Comparison of ENCODE assay signal across 25 cellular contexts in the genomic region with DNA sequence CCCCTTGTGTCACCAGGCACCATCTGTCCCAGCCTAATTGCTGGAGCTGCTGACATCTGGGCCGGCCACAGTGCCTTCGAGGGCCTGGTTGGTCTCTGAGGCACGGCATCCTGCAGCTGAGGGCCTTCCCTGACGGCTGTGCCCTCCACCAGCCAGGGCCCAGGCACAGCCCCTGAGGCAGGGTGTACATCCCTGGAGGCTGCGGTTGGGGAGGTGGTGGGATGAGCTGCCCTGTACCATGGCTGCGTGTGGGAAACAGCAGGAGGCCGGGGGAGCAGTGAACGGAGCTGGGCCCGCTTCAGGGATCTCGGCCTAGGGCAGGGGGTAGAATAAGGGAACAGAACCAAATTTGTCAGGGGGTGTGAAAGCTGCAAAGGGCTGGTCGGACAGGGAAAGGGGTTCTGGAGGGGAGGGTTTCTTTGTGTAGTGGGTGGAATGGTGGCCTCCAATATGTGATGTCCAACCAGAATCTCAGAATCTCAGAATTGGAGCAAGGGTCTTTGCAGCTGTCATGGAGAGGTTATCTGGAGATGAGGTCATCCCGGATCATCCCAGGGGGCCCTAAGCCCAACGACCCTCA. TPM values are rescaled to one million over a fixed set of nuclear protein-coding genes. Genes with fewer than 3 reads are reported as not detected.
DNase-seq lines count a peak whose midpoint lies in the region; ATAC-seq, FAIRE-seq and TF ChIP-seq lines count a peak whose summit lies in the region.
"Had no signal": no experiment of that assay in that cellular context is flagged by ENCODE, and none has a peak within 500 bp of the region (broad histone marks: within the 10 kb centered on the region; RNA-seq: fewer than 3 reads in every experiment).

No MANE protein-coding gene starts in this region.

- WGBS in HepG2 (ENCODE audit: low lambda C conversion rate) = 69% methylated on average over 13 of the region's 13 CpGs
- 71% methylated on average over 4 of the region's 13 CpGs for WGBS in right lobe of liver (ENCODE audit: insufficient coverage, low coverage, low lambda C conversion rate, missing lambda C conversion rate)
- WGBS in neuronal stem cell (ENCODE audit: extremely low coverage in 2 of 2, insufficient read length in 2 of 2, insufficient replicate concordance in 1 of 2), 2 donors = no CpG with 5 or more reads among the region's 13 CpGs
- 96% methylated on average over 11 of the region's 13 CpGs for WGBS in mammary epithelial cell (ENCODE audit: low coverage, missing lambda C conversion rate)
- 87 to 88% methylated on average over 12 to 13 of the region's 13 CpGs for WGBS in thyroid gland, 2 donors

- ATAC-seq in HepG2 = no peak
- ATAC-seq in right lobe of liver = no peak

- H4K20me1 ChIP-seq in HepG2 (ENCODE audit: insufficient read depth, low read length) (no peaks in the 10 kb centered on the region), mammary epithelial cell (ENCODE audit: insufficient read depth, low read length) (no peaks in the 10 kb centered on the region)

- H2AK5ac ChIP-seq in neuronal stem cell (ENCODE audit: low read depth, low read length) = peak overlapping the region; percentile 93

- TF ChIP-seq CTCF in HepG2 (CRISPR knock-in tag; IDR thresholded peaks at IDR 0.05) = no peak
- TF ChIP-seq CTCF in right lobe of liver (IDR thresholded peaks at IDR 0.05) = no peak
- no peak for TF ChIP-seq CTCF in chondrocyte (IDR thresholded peaks at IDR 0.05)
- no peak for TF ChIP-seq CTCF in mammary epithelial cell (conservative IDR thresholded peaks at IDR 0.05 in 1 of 2, IDR thresholded peaks at IDR 0.05 in 1 of 2; ENCODE audit: extremely low read depth in 1 of 2, insufficient read depth in 1 of 2, low read depth in 1 of 2, low read length in 2 of 2)
- TF ChIP-seq CTCF in thyroid gland (IDR thresholded peaks at IDR 0.05) = no peak

- no peak for TF ChIP-seq RAD21 in HepG2 (CRISPR knock-in tag; IDR thresholded peaks at IDR 0.05)

- H3K4me2 ChIP-seq in HepG2 (ENCODE audit: low read depth, low read length) = no peak overlapping the region
- H3K4me2 ChIP-seq in neuronal stem cell (ENCODE audit: insufficient read depth, low read length, poor library complexity, severe bottlenecking) = no peak overlapping the region
- no peak overlapping the region for H3K4me2 ChIP-seq in mammary epithelial cell (ENCODE audit: insufficient read depth, low read depth, low read length)

- CTCF ChIA-PET in HepG2 (lab: Yijun Ruan, JAX; ENCODE audit: low intra/inter-chr PET ratio, low total read pairs) = no interaction called here
- CTCF ChIA-PET in mammary epithelial cell (lab: Charles Lee; ENCODE audit: low non-redundant PET) = interaction anchor here (0.6 kb wide), 1 partner anchor 10 kb away, joined by 3 read pairs; a partner anchor contains a TSS

- H3K4me3 Mint-ChIP-seq in chondrocyte (ENCODE audit: unreplicated experiment) = no peak overlapping the region
- H3K4me3 Mint-ChIP-seq: CD4-positive, alpha-beta T cell had no signal

- no peak for FAIRE-seq in HepG2 (lab: Jason Lieb, UNC)
- FAIRE-seq: GM12891, H54, HTR-8/SVneo had no signal

- H3K9ac ChIP-seq in HepG2 (ENCODE audit: insufficient read depth, low read depth, low read length) (no peak overlapping the region), neuronal stem cell (ENCODE audit: low read depth, low read length, poor library complexity) (peak overlapping the region; percentile 39), mammary epithelial cell (ENCODE audit: insufficient read depth, low read length) (no peak overlapping the region)

- no peak for DNase-seq in HepG2 (ENCODE audit: low spot score)
- DNase-seq in right lobe of liver = no peak
- DNase-seq in chondrocyte (ENCODE audit: low spot score) = peak; percentile 79
- no peak for DNase-seq in neuronal stem cell (ENCODE audit: low spot score)
- no peak for DNase-seq in NCI-H1417 treated with DMSO at 0.1 percent for 48 hours (lab: John Stamatoyannopoulos, UW)
- no peak for DNase-seq in mammary epithelial cell
- DNase-seq in thyroid gland = no peak
- DNase-seq: CD4-positive, alpha-beta T cell; COR-L47; DMS53; GDM1; KBM-7; MV-4-11; NCI-H1105; NCI-H146; NCI-H1930; NCI-H2107; NCI-H446 treated with DMSO at 0.1 percent for 48 hours; NCI-H69; RPMI8226; SIG-M5 had no signal

- H2BK12ac ChIP-seq in neuronal stem cell (ENCODE audit: low read length) = peak overlapping the region; percentile 75

- H3K4me1 ChIP-seq in HepG2 (ENCODE audit: insufficient read depth, low read length) (peaks cover 76% of the 10 kb centered on the region), right lobe of liver (peaks cover 0 to 29% (median 9%) of the 10 kb centered on the region in 4 donors), neuronal stem cell (ENCODE audit: control insufficient read depth in 2 of 2, insufficient read depth in 1 of 2, low read depth in 1 of 2, low read length in 2 of 2) (peaks cover 15 to 18% of the 10 kb centered on the region in 2 donors), mammary epithelial cell (ENCODE audit: insufficient read depth, low read length) (peaks cover 34% of the 10 kb centered on the region), thyroid gland (peaks cover 14 to 20% of the 10 kb centered on the region in 2 donors)

- peak overlapping the region; percentile 10 for H2BK5ac ChIP-seq in neuronal stem cell (ENCODE audit: low read length)

- no peak for TF ChIP-seq EP300 in HepG2 (IDR thresholded peaks at IDR 0.05; ENCODE audit: low read depth in 2 of 2, low read length in 2 of 2)
- TF ChIP-seq EP300 in HepG2 (CRISPR knock-in tag; IDR thresholded peaks at IDR 0.05; ENCODE audit: borderline replicate concordance) = no peak

- H3K9me3 ChIP-seq in HepG2 (ENCODE audit: low read length) = no peaks in the 10 kb centered on the region
- no peaks in the 10 kb centered on the region for H3K9me3 ChIP-seq in right lobe of liver
- H3K9me3 ChIP-seq in neuronal stem cell (replicated peaks in 1 of 2; ENCODE audit: control insufficient read depth in 2 of 2, insufficient read depth in 1 of 2, low read depth in 1 of 2, low read length in 2 of 2) = peaks cover 0 to 4% of the 10 kb centered on the region in 2 donors
- H3K9me3 ChIP-seq in mammary epithelial cell (replicated peaks; ENCODE audit: insufficient read depth, low read length) = no peaks in the 10 kb centered on the region
- no peaks in the 10 kb centered on the region for H3K9me3 ChIP-seq in thyroid gland

- H3K4me3 ChIP-seq in HepG2 (replicated peaks in 1 of 3; ENCODE audit: insufficient read depth in 1 of 3, low read depth in 2 of 3, low read length in 3 of 3) (no peak overlapping the region), right lobe of liver (no peak overlapping the region), neuronal stem cell (ENCODE audit: low read length in 2 of 2) (no peak overlapping the region), mammary epithelial cell (replicated peaks in 1 of 3; ENCODE audit: insufficient read depth in 1 of 3, low read depth in 2 of 3, low read length in 3 of 3) (no peak overlapping the region), thyroid gland (replicated peaks in 1 of 3) (no peak overlapping the region)
- H3K4me3 ChIP-seq: SK-N-MC had no signal

- H2BK120ac ChIP-seq in neuronal stem cell (ENCODE audit: low read depth, low read length) = no peak overlapping the region

- H3K4me1 Mint-ChIP-seq in chondrocyte (ENCODE audit: low read depth) = peaks cover 9% of the 10 kb centered on the region

- no peak overlapping the region for H4K8ac ChIP-seq in neuronal stem cell (ENCODE audit: low read depth, low read length)

- H3K27me3 Mint-ChIP-seq in chondrocyte (ENCODE audit: low read depth) = no peaks in the 10 kb centered on the region

- no peak for TF ChIP-seq POLR2A in HepG2 (IDR thresholded peaks at IDR 0.05; ENCODE audit: insufficient read depth in 1 of 2, low read depth in 2 of 2, low read length in 2 of 2)
- no peak for TF ChIP-seq POLR2A in right lobe of liver (IDR thresholded peaks at IDR 0.05)
- no peak for TF ChIP-seq POLR2A in thyroid gland (IDR thresholded peaks at IDR 0.05)

- H3K18ac ChIP-seq in neuronal stem cell (ENCODE audit: low read length) = peak overlapping the region; percentile 70

- H4K91ac ChIP-seq in neuronal stem cell (ENCODE audit: low read depth, low read length, poor library complexity) = no peak overlapping the region

- intact Hi-C loops in HepG2 (cut with micrococcal nuclease; ENCODE audit: unreplicated experiment) (loop anchor here (5.0 kb wide), 1 partner anchor 82 kb away; no protein-coding TSS in a partner anchor), right lobe of liver (cut with DNase I) (no loop called here), mammary epithelial cell (cut with micrococcal nuclease) (no loop called here), thyroid gland (cut with DNase I) (no loop called here)

- no peak overlapping the region for H3K23ac ChIP-seq in neuronal stem cell (ENCODE audit: low read depth, low read length, poor library complexity)

- H3K9me3 Mint-ChIP-seq in chondrocyte (ENCODE audit: low read depth) = no peaks in the 10 kb centered on the region
- H3K9me3 Mint-ChIP-seq: CD4-positive, alpha-beta T cell had no signal

- no peak overlapping the region for H3K27ac ChIP-seq in HepG2 (ENCODE audit: extremely low read length, insufficient read depth, low read length)
- no peak overlapping the region for H3K27ac ChIP-seq in right lobe of liver
- no peak overlapping the region for H3K27ac ChIP-seq in neuronal stem cell (replicated peaks; ENCODE audit: low read length)
- no peak overlapping the region for H3K27ac ChIP-seq in mammary epithelial cell (ENCODE audit: insufficient read depth, low read depth, low read length)
- no peak overlapping the region for H3K27ac ChIP-seq in thyroid gland
- H3K27ac ChIP-seq: SK-N-MC had no signal

- dilution Hi-C loops in mammary epithelial cell (cut with HindIII; ENCODE audit: low sequenced_read_pairs) = no loop called here

- POLR2A ChIA-PET in HepG2 (lab: Yijun Ruan, JAX) = interaction anchor here (1.7 kb wide), 1 partner anchor 10 kb away, joined by 6 read pairs; a partner anchor contains a TSS

- H3K36me3 ChIP-seq in HepG2 (replicated peaks in 1 of 2; ENCODE audit: control insufficient read depth in 1 of 2, insufficient read depth in 2 of 2, low read length in 2 of 2) (no peaks in the 10 kb centered on the region), right lobe of liver (no peaks in the 10 kb centered on the region), neuronal stem cell (replicated peaks in 1 of 2; ENCODE audit: control insufficient read depth in 2 of 2, insufficient read depth in 2 of 2, low read length in 2 of 2) (peaks cover 0 to 3% of the 10 kb centered on the region in 2 donors), mammary epithelial cell (ENCODE audit: insufficient read depth, low read length) (no peaks in the 10 kb centered on the region), thyroid gland (no peaks in the 10 kb centered on the region)

- H3K79me2 ChIP-seq in HepG2 (ENCODE audit: insufficient read depth, low read length) (no peaks in the 10 kb centered on the region), mammary epithelial cell (ENCODE audit: insufficient read depth, low read length) (no peaks in the 10 kb centered on the region)

- H2AFZ ChIP-seq in HepG2 (ENCODE audit: low read length) (no peak overlapping the region), neuronal stem cell (ENCODE audit: low read length) (no peak overlapping the region), mammary epithelial cell (ENCODE audit: low read depth, low read length) (no peak overlapping the region)

- H2BK15ac ChIP-seq in neuronal stem cell (ENCODE audit: low read length) = peak overlapping the region; percentile 90

- H3K4ac ChIP-seq in neuronal stem cell (ENCODE audit: low read length) = peak overlapping the region; percentile 79

- BruUV-seq in HepG2 (replicated peaks; lab: Mats Ljungman, UMichigan) = no TSS peak
- BruUV-seq in mammary epithelial cell (replicated peaks; lab: Mats Ljungman, UMichigan) = no TSS peak

- in situ Hi-C loops in HepG2 (cut with HindIII; ENCODE audit: extremely low pct_ligation_motif_present, low pct_unique_long_range_greater_than_20kb) = loop anchor here (5.0 kb wide), 1 partner anchor 92 kb away; a partner anchor contains a TSS
- in situ Hi-C loops in mammary epithelial cell (cut with MboI; ENCODE audit: low sequenced_read_pairs in 2 of 2) = no loop called here

- H3K27me3 ChIP-seq in HepG2 (ENCODE audit: control insufficient read depth in 1 of 2, insufficient read depth in 2 of 2, low read length in 2 of 2) (peaks cover 3 to 43% of the 10 kb centered on the region in 2 experiments; a peak in 4 of 5 replicates), right lobe of liver (no peaks in the 10 kb centered on the region), neuronal stem cell (ENCODE audit: control insufficient read depth in 3 of 3, insufficient read depth in 3 of 3, low read depth in 1 of 3, low read length in 3 of 3) (peaks cover 0 to 7% (median 0%) of the 10 kb centered on the region in 3 experiments), mammary epithelial cell (ENCODE audit: insufficient read depth, low read length) (no peaks in the 10 kb centered on the region), thyroid gland (no peaks in the 10 kb centered on the region)

- peak overlapping the region; percentile 87 for H3K14ac ChIP-seq in neuronal stem cell (ENCODE audit: low read length)

- H3K36me3 Mint-ChIP-seq in chondrocyte (ENCODE audit: low read depth) = peaks cover 2% of the 10 kb centered on the region

- no peaks in the 10 kb centered on the region for H3K79me1 ChIP-seq in neuronal stem cell (ENCODE audit: low read depth, low read length)

- H3K27ac Mint-ChIP-seq in chondrocyte (ENCODE audit: unreplicated experiment) = no peak overlapping the region
- H3K27ac Mint-ChIP-seq: CD4-positive, alpha-beta T cell had no signal

RNA-seq across cellular contexts. Expression of a gene that starts 10.0 kb away (rescaled TPM):
- total RNA-seq in HepG2 (2016; rRNA removed; fragmentation: Illumina TruSeq; extraction: Trizol) (23.0 and 55.8 TPM in 2 replicates), right lobe of liver (100 to 1,000 TPM in 1 of 6 experiments, 10 to 100 TPM in 5; 60.9 to 104 (median 86.1) TPM), chondrocyte (115 to 147 TPM (median 116 TPM) in 3 replicates), mammary epithelial cell (10 to 100 TPM; 36.5 to 71.7 TPM), thyroid gland (100 to 1,000 TPM in 3 of 4 donors, 10 to 100 TPM in 1; 81.8 to 140 (median 121) TPM)
- 18.5 and 23.3 TPM in 2 replicates for total RNA-seq in HepG2 (2016; cell fraction: cytosol; rRNA removed; fragmentation: Illumina TruSeq; extraction: Trizol; ENCODE audit: low read depth)
- 19.1 and 55.8 TPM in 2 replicates for total RNA-seq in HepG2 (2016; cell fraction: insoluble cytoplasmic fraction; rRNA removed; fragmentation: Illumina TruSeq; extraction: Trizol)
- total RNA-seq in HepG2 (2016; cell fraction: membrane; rRNA removed; fragmentation: Illumina TruSeq; extraction: Trizol) = 18.8 and 20.0 TPM in 2 replicates
- total RNA-seq in HepG2 (2016; cell fraction: nucleus; rRNA removed; fragmentation: Illumina TruSeq; extraction: Trizol) = 52.6 and 64.0 TPM in 2 replicates
- polyA plus RNA-seq in HepG2 (2011; rRNA removed) (23.4 and 33.6 TPM in 2 replicates), mammary epithelial cell (30.5 TPM)
- polyA plus RNA-seq in HepG2 (2011; cell fraction: cytosol; rRNA removed) = 20.1 and 34.6 TPM in 2 replicates
- polyA plus RNA-seq in HepG2 (2011; cell fraction: nucleus; rRNA removed) = 63.4 and 88.4 TPM in 2 replicates
- polyA plus RNA-seq in HepG2 (2012) = 22.8 and 28.0 TPM in 2 replicates
- polyA plus RNA-seq in HepG2 (2016; cell fraction: cytosol; fragmentation: Illumina TruSeq; extraction: Trizol; ENCODE audit: low read depth) = 5.7 and 7.1 TPM in 2 replicates
- polyA plus RNA-seq in HepG2 (2016; cell fraction: insoluble cytoplasmic fraction; fragmentation: Illumina TruSeq; extraction: Trizol; ENCODE audit: low read depth) = 19.7 and 23.4 TPM in 2 replicates
- polyA plus RNA-seq in HepG2 (2016; cell fraction: membrane; fragmentation: Illumina TruSeq; extraction: Trizol; ENCODE audit: low read depth) = 10.4 and 11.4 TPM in 2 replicates
- polyA plus RNA-seq in HepG2 (2016; cell fraction: nucleus; fragmentation: Illumina TruSeq; extraction: Trizol; ENCODE audit: insufficient read depth, low read depth) = 123 and 129 TPM in 2 replicates
- 53.9 and 165 TPM in 2 replicates for polyA minus RNA-seq in HepG2 (2011; rRNA and poly(A)+ RNA removed; ENCODE audit: low replicate concordance)
- 62.7 and 77.3 TPM in 2 replicates for polyA minus RNA-seq in HepG2 (2011; cell fraction: cytosol; rRNA and poly(A)+ RNA removed)
- 25.7 and 27.8 TPM in 2 replicates for polyA minus RNA-seq in HepG2 (2011; cell fraction: nucleus; rRNA and poly(A)+ RNA removed)
- polyA plus RNA-seq in neuronal stem cell (2013, experiment 1 of 2) = 7.2 TPM
- 7.3 TPM for polyA plus RNA-seq in neuronal stem cell (2013, experiment 2 of 2)
- 28.5 TPM for polyA minus RNA-seq in mammary epithelial cell
